Comparison of ENCODE assay signal across 19 cellular contexts in the genomic region with DNA sequence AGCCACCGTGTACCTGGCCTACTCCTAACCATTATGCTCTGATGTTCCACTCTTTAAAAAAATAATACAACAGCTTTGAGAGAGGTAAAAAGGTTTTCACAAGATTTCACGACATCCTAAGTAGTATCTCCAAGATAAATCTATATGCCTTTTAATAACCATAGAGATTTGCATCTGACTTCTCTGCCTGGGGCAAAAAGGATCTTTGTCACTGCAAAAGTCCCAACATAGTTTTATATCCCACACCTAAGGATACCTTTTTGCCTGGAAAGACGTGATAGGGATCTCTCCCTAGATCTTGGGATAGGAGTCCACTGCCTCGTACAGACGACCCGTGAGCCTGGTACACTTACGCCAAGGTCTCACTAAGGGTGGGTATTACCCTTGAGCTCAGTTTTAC.
"Had no signal": no experiment of that assay in that cellular context is flagged by ENCODE, and none has a peak within 500 bp of the region (broad histone marks: within the 10 kb centered on the region; RNA-seq: fewer than 3 reads in every experiment).

No MANE protein-coding gene starts in this region.

- ATAC-seq: foreskin keratinocyte; lower lobe of right lung; right cardiac atrium; stimulated activated effector memory CD8-positive, alpha-beta T cell treated with anti-CD3 and anti-CD28 coated beads, Interleukin-12 subunit alpha, Interleukin-12 subunit beta, amount 100 ng/mL, for 72 hours; stimulated activated naive CD8-positive, alpha-beta T cell treated with anti-CD3 and anti-CD28 coated beads, Interleukin-15, Interleukin-2, amounts not matched to agents 100 U/mL and 50 U/mL, for 24 hours had no signal

- DNase-seq: colonic mucosa; effector CD4-positive, alpha-beta T cell; endodermal cell; erythroblast; foreskin keratinocyte; immature natural killer cell; left ventricle myocardium inferior; lower lobe of right lung; naive B cell; posterior cingulate gyrus; right cardiac atrium; stimulated activated CD4-positive, alpha-beta T cell treated with anti-CD3 and anti-CD28 coated beads, Interleukin-4, amount 100 ng/mL, for 1 hour; stimulated activated CD8-positive, alpha-beta memory T cell treated with anti-CD3 and anti-CD28 coated beads, Interleukin-4, amount 100 ng/mL, for 48 hours; stimulated activated naive CD8-positive, alpha-beta T cell treated with anti-CD3 and anti-CD28 coated beads, Interleukin-15, Interleukin-2, amounts not matched to agents 100 U/mL and 50 U/mL, for 24 hours; transverse colon; uterus had no signal

- H3K4me3 ChIP-seq: colonic mucosa, left ventricle myocardium inferior, lower lobe of right lung, smooth muscle cell, thoracic aorta, transverse colon, uterus had no signal

- H3K4me1 ChIP-seq: colonic mucosa, uterus had no signal

- H3K9me3 ChIP-seq: colonic mucosa, left ventricle myocardium inferior, lower lobe of right lung, thoracic aorta, transverse colon, uterus had no signal

- H3K36me3 ChIP-seq: colonic mucosa, left ventricle myocardium inferior, lower lobe of right lung, transverse colon, uterus had no signal

- H3K27me3 ChIP-seq: colonic mucosa, foreskin keratinocyte, transverse colon, uterus had no signal

- H3K27ac ChIP-seq: colonic mucosa, foreskin keratinocyte, left ventricle myocardium inferior, lower lobe of right lung, transverse colon, uterus had no signal

- H3K4me2 ChIP-seq: smooth muscle cell had no signal
